19 cellular contexts compared by ENCODE assay signal in genomic region chr3:43774799-43775198, GRCh38.
DNase-seq lines count a peak whose midpoint lies in the region; ATAC-seq and TF ChIP-seq lines count a peak whose summit lies in the region.
"Had no signal": no experiment of that assay in that cellular context is flagged by ENCODE, and none has a peak within 500 bp of the region (broad histone marks: within the 10 kb centered on the region; RNA-seq: fewer than 3 reads in every experiment).

No MANE protein-coding gene starts in this region.

- H3K4me3 ChIP-seq in coronary artery, result no peak overlapping the region
- no peak overlapping the region for H3K4me3 ChIP-seq in thyroid gland (replicated peaks in 1 of 3)
- H3K4me3 ChIP-seq: A549, GM23248 had no signal

- no peaks in the 10 kb centered on the region for H3K9me3 ChIP-seq in thyroid gland
- H3K9me3 ChIP-seq: A549 had no signal

- peak; percentile 60 for DNase-seq in coronary artery (ENCODE audit: low spot score)
- DNase-seq in globus pallidus (ENCODE audit: low spot score), result peak; percentile 19
- peak; percentile 19 for DNase-seq in midbrain (lab: John Stamatoyannopoulos, UW)
- peak; percentile 93 to 94 for DNase-seq in thyroid gland
- DNase-seq in cerebellar cortex (ENCODE audit: low spot score), result no peak
- DNase-seq in activated CD4-positive, alpha-beta T cell treated with anti-CD3 and anti-CD28 coated beads, Interleukin-2, amount 50 U/mL, for 1 hour, result no peak
- DNase-seq: 8988T; ACHN; AML-193; Calu3; CD4-positive, alpha-beta memory T cell; COR-L47; DMS53; DMS79 treated with DMSO at 0.1 percent for 48 hours; GF-D8; GM23248; HFFc6 had no signal

- WGBS in thyroid gland, 2 donors, result 27 to 50% methylated on average over 4 of the region's 4 CpGs

- no peaks in the 10 kb centered on the region for H3K27me3 ChIP-seq in thyroid gland

- peak in 1 of 2 donors; percentile 13 for TF ChIP-seq POLR2A in thyroid gland (IDR thresholded peaks at IDR 0.05)

- intact Hi-C loops in thyroid gland (cut with DNase I), result no loop called here

- H3K36me3 ChIP-seq in thyroid gland, result no peaks in the 10 kb centered on the region

- no peak for TF ChIP-seq CTCF in coronary artery (IDR thresholded peaks at IDR 0.05)
- no peak for TF ChIP-seq CTCF in thyroid gland (IDR thresholded peaks at IDR 0.05)

- ATAC-seq in GM21360 (IDR thresholded peaks at IDR 0.05; ENCODE audit: unreplicated experiment), result no peak
- ATAC-seq: A549 had no signal

- H3K4me1 ChIP-seq in thyroid gland, result peaks cover 8 to 38% of the 10 kb centered on the region in 2 donors

- H3K27ac ChIP-seq in coronary artery (no peak overlapping the region), thyroid gland (peak overlapping the region; percentile 39 to 66 (median 61))
- H3K27ac ChIP-seq: GM23248 had no signal

Comparison
In these comparisons a context has a peak if more than half of its experiments do, and no peak if none do; other contexts are left out.
1. DNase-seq: peak in coronary artery (single experiment), globus pallidus (single experiment), midbrain (single experiment) and thyroid gland (2 of 2); none in cerebellar cortex (single experiment) and activated CD4-positive, alpha-beta T cell treated with anti-CD3 and anti-CD28 coated beads, Interleukin-2, amount 50 U/mL, for 1 hour (single experiment).
2. H3K27ac ChIP-seq: peak in thyroid gland (3 of 3); none in coronary artery (0 of 2).